ENCODE assay signal across 14 cellular contexts in genomic region chr14:100673807-100674154, GRCh38. TPM values are rescaled to one million over a fixed set of nuclear protein-coding genes. Genes with fewer than 3 reads are reported as not detected.
"Had no signal": no experiment of that assay in that cellular context is flagged by ENCODE, and none has a peak within 500 bp of the region (broad histone marks: within the 10 kb centered on the region; RNA-seq: fewer than 3 reads in every experiment).

No MANE protein-coding gene starts in this region.

- DNase-seq: activated naive CD4-positive, alpha-beta T cell treated with anti-CD3 and anti-CD28 coated beads, Interleukin-2, amount 10 ng/mL, durations not matched to agents 7 days and 5 days; naive B cell; stimulated activated CD4-positive, alpha-beta T cell treated with anti-CD3 and anti-CD28 coated beads, Interleukin-4, amount 100 ng/mL, for 1 hour; stimulated activated CD8-positive, alpha-beta memory T cell treated with anti-CD3 and anti-CD28 coated beads, Interleukin-4, amount 100 ng/mL, for 48 hours; T-helper 17 cell had no signal

- H3K36me3 ChIP-seq: colonic mucosa had no signal

- H3K27ac ChIP-seq: colonic mucosa had no signal

- H3K27ac Mint-ChIP-seq: activated naive CD4-positive, alpha-beta T cell treated with anti-CD3 and anti-CD28 coated beads, Interleukin-2, amount 10 ng/mL, durations not matched to agents 7 days and 5 days; activated T-helper 2 cell treated with anti-CD3 and anti-CD28 coated beads, Interferon-gamma antibody, Interleukin-2, Interleukin-4, amounts not matched to agents 10 μg/mL and 5 μg/mL and 100 μg/mL, durations not matched to agents 14 hours and 24 hours and 36 hours; stimulated activated naive CD8-positive, alpha-beta T cell treated with anti-CD3 and anti-CD28 coated beads, Interleukin-15, Interleukin-2, amounts not matched to agents 100 ng/mL and 50 ng/mL, for 24 hours; T-helper 17 cell had no signal

- H3K4me1 Mint-ChIP-seq: activated naive CD4-positive, alpha-beta T cell treated with anti-CD3 and anti-CD28 coated beads, Interleukin-2, amount 10 ng/mL, durations not matched to agents 7 days and 5 days had no signal

- H3K27me3 ChIP-seq: colonic mucosa had no signal

- H3K4me3 Mint-ChIP-seq: activated naive CD4-positive, alpha-beta T cell treated with anti-CD3 and anti-CD28 coated beads, Interleukin-2, amount 10 ng/mL, durations not matched to agents 7 days and 5 days; naive B cell; stimulated activated naive CD8-positive, alpha-beta T cell treated with anti-CD3 and anti-CD28 coated beads, Interleukin-15, Interleukin-2, amounts not matched to agents 100 ng/mL and 50 ng/mL, for 24 hours had no signal

- H3K4me3 ChIP-seq: colonic mucosa had no signal

- H3K9me3 Mint-ChIP-seq: activated naive CD4-positive, alpha-beta T cell treated with anti-CD3 and anti-CD28 coated beads, Interleukin-2, amount 10 ng/mL, durations not matched to agents 7 days and 5 days; activated T-helper 2 cell treated with anti-CD3 and anti-CD28 coated beads, Interferon-gamma antibody, Interleukin-2, Interleukin-4, amounts not matched to agents 10 μg/mL and 5 μg/mL and 100 μg/mL, durations not matched to agents 14 hours and 24 hours and 36 hours; stimulated activated naive CD8-positive, alpha-beta T cell treated with anti-CD3 and anti-CD28 coated beads, Interleukin-15, Interleukin-2, amounts not matched to agents 100 ng/mL and 50 ng/mL, for 24 hours had no signal

- H3K36me3 Mint-ChIP-seq: activated naive CD4-positive, alpha-beta T cell treated with anti-CD3 and anti-CD28 coated beads, Interleukin-2, amount 10 ng/mL, durations not matched to agents 7 days and 5 days; naive B cell had no signal

- H3K9me3 ChIP-seq: colonic mucosa had no signal

RNA-seq across cellular contexts. Expression of gene DLK1, which starts 52.9 kb away (rescaled TPM):
- total RNA-seq: activated T-helper 2 cell treated with anti-CD3 and anti-CD28 coated beads, Interferon-gamma antibody, Interleukin-2, Interleukin-4, amounts not matched to agents 10 μg/mL and 5 μg/mL and 100 μg/mL, durations not matched to agents 14 hours and 24 hours and 36 hours; fibroblast of lung; frontal cortex; kidney epithelial cell; lower leg skin; omental fat pad; pulmonary artery endothelial cell had no signal
